ENCODE assay signal across 18 cellular contexts in the genomic region with DNA sequence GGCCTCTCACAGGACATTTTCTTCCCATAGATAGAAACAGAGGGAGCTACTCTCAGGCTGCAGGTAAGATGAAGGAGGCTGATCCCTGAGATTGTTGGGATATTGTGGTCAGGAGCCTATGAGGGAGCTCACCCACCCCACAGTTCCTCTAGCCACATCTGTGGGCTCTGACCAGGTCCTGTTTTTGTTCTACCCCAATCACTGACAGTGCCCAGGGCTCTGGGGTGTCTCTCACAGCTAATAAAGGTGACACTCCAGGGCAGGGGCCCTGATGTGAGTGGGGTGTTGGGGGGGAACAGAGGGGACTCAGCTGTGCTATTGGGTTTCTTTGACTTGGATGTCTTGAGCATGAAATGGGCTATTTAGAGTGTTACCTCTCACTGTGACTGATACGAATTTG. TPM values are rescaled to one million over a fixed set of nuclear protein-coding genes. Genes with fewer than 3 reads are reported as not detected.
DNase-seq lines count a peak whose midpoint lies in the region; ATAC-seq and TF ChIP-seq lines count a peak whose summit lies in the region.
"Had no signal": no experiment of that assay in that cellular context is flagged by ENCODE, and none has a peak within 500 bp of the region (broad histone marks: within the 10 kb centered on the region; RNA-seq: fewer than 3 reads in every experiment).

No MANE protein-coding gene starts in this region.

- H3K4me1 ChIP-seq in mucosa of descending colon (ENCODE audit: low read depth): peaks cover 16% of the 10 kb centered on the region
- H3K4me1 ChIP-seq: uterus had no signal

- H3K9me3 ChIP-seq in mucosa of descending colon: no peaks in the 10 kb centered on the region
- H3K9me3 ChIP-seq: uterus had no signal

- H3K4me3 ChIP-seq in mucosa of descending colon: no peak overlapping the region
- H3K4me3 ChIP-seq: SJSA1, uterus had no signal

- peaks cover 56% of the 10 kb centered on the region for H3K4me1 Mint-ChIP-seq in activated CD4-positive, alpha-beta T cell treated with anti-CD3 and anti-CD28 coated beads, Interleukin-2, amount 10 ng/mL, durations not matched to agents 7 days and 5 days
- H3K4me1 Mint-ChIP-seq in activated naive CD8-positive, alpha-beta T cell treated with anti-CD3 and anti-CD28 coated beads, Interleukin-2, amount 50 U/mL, for 24 hours: peaks cover 59% of the 10 kb centered on the region
- peaks cover 2% of the 10 kb centered on the region for H3K4me1 Mint-ChIP-seq in osteocyte (ENCODE audit: unreplicated experiment)

- peaks cover 48% of the 10 kb centered on the region for H3K36me3 Mint-ChIP-seq in activated CD4-positive, alpha-beta T cell treated with anti-CD3 and anti-CD28 coated beads, Interleukin-2, amount 10 ng/mL, durations not matched to agents 7 days and 5 days (ENCODE audit: low read depth)
- peaks cover 43% of the 10 kb centered on the region for H3K36me3 Mint-ChIP-seq in activated naive CD8-positive, alpha-beta T cell treated with anti-CD3 and anti-CD28 coated beads, Interleukin-2, amount 50 U/mL, for 24 hours (ENCODE audit: low read depth)
- H3K36me3 Mint-ChIP-seq in osteocyte (ENCODE audit: unreplicated experiment): no peaks in the 10 kb centered on the region

- intact Hi-C loops in mucosa of descending colon (cut with DNase I, micrococcal nuclease): no loop called here

- CTCF ChIA-PET in activated CD4-positive, alpha-beta T cell treated with anti-CD3 and anti-CD28 coated beads, Interleukin-2, amount 10 ng/mL, durations not matched to agents 7 days and 5 days (lab: Charles Lee): interaction anchor here (1.0 to 2.0 kb wide), 7 partner anchors 9 to 288 kb away, joined by 3 to 8 read pairs (median 4); no protein-coding TSS in a partner anchor

- POLR2A ChIA-PET in activated CD4-positive, alpha-beta T cell treated with anti-CD3 and anti-CD28 coated beads, Interleukin-2, amount 10 ng/mL, durations not matched to agents 7 days and 5 days (lab: Charles Lee): interaction anchor here (0.6 kb wide), 1 partner anchor 9 kb away, joined by 3 read pairs; no protein-coding TSS in a partner anchor

- no peak for DNase-seq in activated CD4-positive, alpha-beta T cell treated with anti-CD3 and anti-CD28 coated beads, Interleukin-2, amount 10 ng/mL, durations not matched to agents 7 days and 5 days
- no peak for DNase-seq in activated CD4-positive, alpha-beta T cell treated with anti-CD3 and anti-CD28 coated beads, Interleukin-2, amount 50 U/mL, for 4 hours
- DNase-seq in activated naive CD8-positive, alpha-beta T cell treated with anti-CD3 and anti-CD28 coated beads, Interleukin-2, amount 50 U/mL, for 24 hours: no peak
- DNase-seq in osteocyte (ENCODE audit: extremely low spot score, unreplicated experiment): peak; percentile 64
- no peak for DNase-seq in foreskin melanocyte
- no peak for DNase-seq in mucosa of descending colon
- DNase-seq: amygdala, HCEC 1CT, mesendoderm, NCI-H2029 treated with DMSO at 0.1 percent for 48 hours, NCI-H510A treated with DMSO at 0.1 percent for 48 hours, uterus had no signal

- no peaks in the 10 kb centered on the region for H3K27me3 Mint-ChIP-seq in activated CD4-positive, alpha-beta T cell treated with anti-CD3 and anti-CD28 coated beads, Interleukin-2, amount 10 ng/mL, durations not matched to agents 7 days and 5 days
- no peaks in the 10 kb centered on the region for H3K27me3 Mint-ChIP-seq in activated naive CD8-positive, alpha-beta T cell treated with anti-CD3 and anti-CD28 coated beads, Interleukin-2, amount 50 U/mL, for 24 hours
- peaks cover 24% of the 10 kb centered on the region for H3K27me3 Mint-ChIP-seq in osteocyte (ENCODE audit: unreplicated experiment)

- no peaks in the 10 kb centered on the region for H3K9me3 Mint-ChIP-seq in activated CD4-positive, alpha-beta T cell treated with anti-CD3 and anti-CD28 coated beads, Interleukin-2, amount 10 ng/mL, durations not matched to agents 7 days and 5 days
- no peaks in the 10 kb centered on the region for H3K9me3 Mint-ChIP-seq in activated naive CD8-positive, alpha-beta T cell treated with anti-CD3 and anti-CD28 coated beads, Interleukin-2, amount 50 U/mL, for 24 hours
- no peaks in the 10 kb centered on the region for H3K9me3 Mint-ChIP-seq in osteocyte (ENCODE audit: unreplicated experiment)

- no peak for TF ChIP-seq CTCF in osteocyte (IDR thresholded peaks at IDR 0.05)
- TF ChIP-seq CTCF in mucosa of descending colon (IDR thresholded peaks at IDR 0.05): no peak

- ATAC-seq in activated naive CD8-positive, alpha-beta T cell treated with anti-CD3 and anti-CD28 coated beads, Interleukin-2, amount 50 U/mL, for 24 hours: no peak
- no peak for ATAC-seq in GM21528 (IDR thresholded peaks at IDR 0.05; ENCODE audit: low FRiP score, unreplicated experiment)
- no peak for ATAC-seq in mucosa of descending colon
- ATAC-seq: HepG2 had no signal

- TF ChIP-seq POLR2A in GM10847 (IDR thresholded peaks at IDR 0.05; ENCODE audit: extremely low read depth, insufficient read length): peak; percentile 18

- peak overlapping the region; percentile 85 for H3K4me3 Mint-ChIP-seq in activated CD4-positive, alpha-beta T cell treated with anti-CD3 and anti-CD28 coated beads, Interleukin-2, amount 10 ng/mL, durations not matched to agents 7 days and 5 days
- peak overlapping the region; percentile 92 for H3K4me3 Mint-ChIP-seq in activated naive CD8-positive, alpha-beta T cell treated with anti-CD3 and anti-CD28 coated beads, Interleukin-2, amount 50 U/mL, for 24 hours
- no peak overlapping the region for H3K4me3 Mint-ChIP-seq in osteocyte (ENCODE audit: unreplicated experiment)

- H3K27ac Mint-ChIP-seq in activated CD4-positive, alpha-beta T cell treated with anti-CD3 and anti-CD28 coated beads, Interleukin-2, amount 10 ng/mL, durations not matched to agents 7 days and 5 days: peak overlapping the region; percentile 69
- H3K27ac Mint-ChIP-seq in activated naive CD8-positive, alpha-beta T cell treated with anti-CD3 and anti-CD28 coated beads, Interleukin-2, amount 50 U/mL, for 24 hours: peak overlapping the region; percentile 91
- H3K27ac Mint-ChIP-seq in osteocyte (ENCODE audit: unreplicated experiment): no peak overlapping the region

- peaks cover 5% of the 10 kb centered on the region for H3K36me3 ChIP-seq in mucosa of descending colon (ENCODE audit: low read depth)
- H3K36me3 ChIP-seq: uterus had no signal

RNA-seq across cellular contexts. Expression of a gene that starts 2.7 kb away (rescaled TPM):
- total RNA-seq in activated CD4-positive, alpha-beta T cell treated with anti-CD3 and anti-CD28 coated beads, Interleukin-2, amount 10 ng/mL, durations not matched to agents 7 days and 5 days: 100 to 1,000 TPM; 315 to 372 TPM
- total RNA-seq in osteocyte: 11.4 and 12.5 TPM in 2 replicates
- 100 to 1,000 TPM; 151 to 416 (median 198) TPM for total RNA-seq in mucosa of descending colon
- total RNA-seq: A673 had no signal

RNA-seq across cellular contexts. Expression of a gene that starts 45.0 kb away (rescaled TPM):
- not detected for total RNA-seq in activated CD4-positive, alpha-beta T cell treated with anti-CD3 and anti-CD28 coated beads, Interleukin-2, amount 10 ng/mL, durations not matched to agents 7 days and 5 days
- total RNA-seq in osteocyte (not detected in 2 replicates), mucosa of descending colon (not detected)
- total RNA-seq: A673, HepG2, SJSA1, skeletal muscle tissue had no signal

Comparison
In these comparisons a context has a peak if more than half of its experiments do, and no peak if none do; other contexts are left out.
1. RNA of a gene that starts 2.7 kb away (total RNA-seq): 315 to 372 TPM in activated CD4-positive, alpha-beta T cell treated with anti-CD3 and anti-CD28 coated beads, Interleukin-2, amount 10 ng/mL, durations not matched to agents 7 days and 5 days and 151 to 416 TPM in mucosa of descending colon; 11.4 to 12.5 TPM in osteocyte; every median in the first group is over 10 times any median in the second.